Comparison of ENCODE assay signal across 11 cellular contexts in genomic region chr13:51396352-51396751, GRCh38. TPM values are rescaled to one million over a fixed set of nuclear protein-coding genes. Genes with fewer than 3 reads are reported as not detected.
DNase-seq lines count a peak whose midpoint lies in the region; ATAC-seq and TF ChIP-seq lines count a peak whose summit lies in the region.
"Had no signal": no experiment of that assay in that cellular context is flagged by ENCODE, and none has a peak within 500 bp of the region (broad histone marks: within the 10 kb centered on the region; RNA-seq: fewer than 3 reads in every experiment).

No MANE protein-coding gene starts in this region.

- H3K36me3 Mint-ChIP-seq in T-cell (peaks cover 31% of the 10 kb centered on the region), nephron progenitor cell (ENCODE audit: low read depth) (peaks cover 17% of the 10 kb centered on the region)

- CTCF ChIA-PET in T-cell (lab: Charles Lee), result no interaction called here

- H3K4me3 Mint-ChIP-seq in T-cell (no peak overlapping the region), nephron progenitor cell (no peak overlapping the region)

- POLR2A ChIA-PET in T-cell (lab: Charles Lee), result interaction anchor here in 1 of 2 donors (0.7 kb wide), 1 partner anchor 42 kb away, joined by 3 read pairs; no protein-coding TSS in a partner anchor

- no peaks in the 10 kb centered on the region for H3K9me3 Mint-ChIP-seq in T-cell
- H3K9me3 Mint-ChIP-seq in nephron progenitor cell, result no peaks in the 10 kb centered on the region

- ATAC-seq in GM18508 (IDR thresholded peaks at IDR 0.05; ENCODE audit: insufficient read depth, unreplicated experiment) (peak; percentile 90), HG02884 (IDR thresholded peaks at IDR 0.05; ENCODE audit: unreplicated experiment) (peak; percentile 97), T-cell (replicated peaks in 1 of 4) (no peak)

- H3K4me1 Mint-ChIP-seq in T-cell, result peaks cover 64 to 68% (median 67%) of the 10 kb centered on the region in 3 donors
- H3K4me1 Mint-ChIP-seq in nephron progenitor cell, result peaks cover 21% of the 10 kb centered on the region

- TF ChIP-seq CTCF in nephron progenitor cell (IDR thresholded peaks at IDR 0.05), result no peak

- H3K27me3 Mint-ChIP-seq in T-cell, result no peaks in the 10 kb centered on the region
- no peaks in the 10 kb centered on the region for H3K27me3 Mint-ChIP-seq in nephron progenitor cell (ENCODE audit: low read depth, poor library complexity)

- DNase-seq in T-cell (no peak), nephron progenitor cell (no peak), COR-L47 (lab: John Stamatoyannopoulos, UW) (no peak), DMS79 (lab: John Stamatoyannopoulos, UW) (no peak), SHP77 (lab: John Stamatoyannopoulos, UW) (no peak)
- DNase-seq in stimulated activated CD4-positive, alpha-beta T cell treated with anti-CD3 and anti-CD28 coated beads, Interleukin-2, amount 100 ng/mL, for 48 hours, result no peak
- DNase-seq: stimulated activated CD4-positive, alpha-beta T cell treated with anti-CD3 and anti-CD28 coated beads, Interleukin-12 subunit alpha, Interleukin-12 subunit beta, amount 100 ng/mL, for 4 hours had no signal

- H3K27ac Mint-ChIP-seq in T-cell (peak overlapping the region; percentile 5 to 29), nephron progenitor cell (peak overlapping the region; percentile 7)

RNA-seq across cellular contexts. Expression of gene INTS6, which starts 56.5 kb away (rescaled TPM):
- total RNA-seq in T-cell, result 10 to 100 TPM; 50.0 to 77.9 (median 58.7) TPM

RNA-seq across cellular contexts. Expression of gene SERPINE3, which starts 56.9 kb away (rescaled TPM):
- total RNA-seq in T-cell, result not detected
- total RNA-seq: fibroblast of lung; T-helper 2 cell treated with Interferon-gamma antibody and Interleukin-4, amounts not matched to agents 100 ng/mL and 5 ng/mL, for 36 hours had no signal

Comparison
In these comparisons a context has a peak if more than half of its experiments do, and no peak if none do; other contexts are left out.
1. ATAC-seq: peak in GM18508 (single experiment) and HG02884 (single experiment); none in T-cell (0 of 4).